10 cellular contexts compared by ENCODE assay signal in the genomic region with DNA sequence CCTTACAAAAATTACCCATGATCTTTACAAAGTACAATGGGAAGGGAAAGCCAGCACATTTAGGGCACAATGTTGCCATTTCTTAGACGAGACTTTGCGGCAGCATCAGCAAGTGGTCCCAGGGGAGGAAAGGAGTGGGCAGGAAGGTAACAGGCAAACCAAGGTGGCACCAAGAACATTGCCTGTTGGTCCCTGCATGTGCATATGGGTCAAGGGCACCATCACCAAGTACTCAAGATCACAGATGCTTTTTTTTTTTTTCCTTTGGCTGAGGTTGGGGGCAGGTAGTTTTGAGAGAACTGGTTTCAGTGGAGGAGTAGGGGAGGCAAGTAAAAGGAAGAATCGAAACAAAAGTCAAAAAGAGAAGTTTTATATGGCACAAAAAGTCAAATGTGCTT. TPM values are rescaled to one million over a fixed set of nuclear protein-coding genes. Genes with fewer than 3 reads are reported as not detected.
A peak's percentile ranks its signal among the peaks of the same experiment; 100 is the strongest.
DNase-seq lines count a peak whose midpoint lies in the region; ATAC-seq and TF ChIP-seq lines count a peak whose summit lies in the region.
"Had no signal": no experiment of that assay in that cellular context is flagged by ENCODE, and none has a peak within 500 bp of the region (broad histone marks: within the 10 kb centered on the region; RNA-seq: fewer than 3 reads in every experiment).

No MANE protein-coding gene starts in this region.

- no peak overlapping the region for H3K27ac ChIP-seq in BLaER1
- H3K27ac ChIP-seq in thyroid gland = no peak overlapping the region
- H3K27ac ChIP-seq: tibial artery had no signal

- ATAC-seq in GM18907 (IDR thresholded peaks at IDR 0.05; ENCODE audit: unreplicated experiment) = peak; percentile 37
- peak; percentile 31 for ATAC-seq in HG03378 (IDR thresholded peaks at IDR 0.05; ENCODE audit: unreplicated experiment)
- ATAC-seq in central memory CD8-positive, alpha-beta T cell (replicated peaks; ENCODE audit: extremely low read depth, poor library complexity, severe bottlenecking) = no peak

- no peak overlapping the region for H3K9ac ChIP-seq in BLaER1

- H3K36me3 ChIP-seq in BLaER1 = no peaks in the 10 kb centered on the region
- H3K36me3 ChIP-seq in thyroid gland = no peaks in the 10 kb centered on the region
- H3K36me3 ChIP-seq: tibial artery had no signal

- H3K4me1 ChIP-seq in BLaER1 = peaks cover 18% of the 10 kb centered on the region
- no peaks in the 10 kb centered on the region for H3K4me1 ChIP-seq in thyroid gland

- peak overlapping the region; percentile 94 for H3K27ac Mint-ChIP-seq in central memory CD8-positive, alpha-beta T cell (ENCODE audit: low read depth)

- DNase-seq in central memory CD8-positive, alpha-beta T cell (ENCODE audit: low spot score in 2 of 2) = no peak
- no peak for DNase-seq in thyroid gland
- no peak for DNase-seq in NCI-H1105 (lab: John Stamatoyannopoulos, UW)
- no peak for DNase-seq in activated gamma-delta T cell treated with Interleukin-2 at 50 U/mL for 16 hours
- no peak for DNase-seq in DMS53 treated with DMSO at 0.1 percent for 48 hours (lab: John Stamatoyannopoulos, UW; ENCODE audit: unreplicated experiment)
- DNase-seq: DMS 273 treated with DMSO at 0.1 percent for 48 hours had no signal

- peak overlapping the region; percentile 84 for H3K4me3 Mint-ChIP-seq in central memory CD8-positive, alpha-beta T cell

- no peak overlapping the region for H3K4me3 ChIP-seq in BLaER1
- H3K4me3 ChIP-seq in thyroid gland (replicated peaks in 1 of 3) = no peak overlapping the region
- H3K4me3 ChIP-seq: tibial artery had no signal

- peaks cover 56% of the 10 kb centered on the region for H3K4me1 Mint-ChIP-seq in central memory CD8-positive, alpha-beta T cell

- intact Hi-C loops in thyroid gland (cut with DNase I) = no loop called here

- WGBS in thyroid gland, 2 donors = 89 to 90% methylated on average over 3 of the region's 3 CpGs

- H3K27me3 ChIP-seq in BLaER1 (no peaks in the 10 kb centered on the region; the same call in 1 of the 2 replicates), thyroid gland (no peaks in the 10 kb centered on the region)
- H3K27me3 ChIP-seq: tibial artery had no signal

- H3K4me2 ChIP-seq in BLaER1 = peak overlapping the region; percentile 68; the same call in 1 of the 2 replicates

- TF ChIP-seq CTCF in thyroid gland (IDR thresholded peaks at IDR 0.05) = no peak

- no peaks in the 10 kb centered on the region for H4K20me1 ChIP-seq in BLaER1

- no peak for TF ChIP-seq POLR2A in thyroid gland (IDR thresholded peaks at IDR 0.05)

- no peaks in the 10 kb centered on the region for H3K9me3 ChIP-seq in BLaER1
- H3K9me3 ChIP-seq in thyroid gland = no peaks in the 10 kb centered on the region
- H3K9me3 ChIP-seq: tibial artery had no signal

- H3K27me3 Mint-ChIP-seq in central memory CD8-positive, alpha-beta T cell = no peaks in the 10 kb centered on the region

- no peaks in the 10 kb centered on the region for H3K9me3 Mint-ChIP-seq in central memory CD8-positive, alpha-beta T cell

- H3K36me3 Mint-ChIP-seq in central memory CD8-positive, alpha-beta T cell (ENCODE audit: insufficient read depth) = peaks cover 47% of the 10 kb centered on the region

RNA-seq across cellular contexts. Expression of a gene that starts 0.8 kb away (rescaled TPM):
- total RNA-seq in thyroid gland = 10 to 100 TPM in 1 of 4 donors, 1 to 10 TPM in 3; 3.2 to 10.6 (median 7.2) TPM
